Comparison of ENCODE assay signal across 12 cellular contexts in genomic region chr2:134287323-134287722, GRCh38. TPM values are rescaled to one million over a fixed set of nuclear protein-coding genes. Genes with fewer than 3 reads are reported as not detected.
DNase-seq lines count a peak whose midpoint lies in the region; ATAC-seq and TF ChIP-seq lines count a peak whose summit lies in the region.
"Had no signal": no experiment of that assay in that cellular context is flagged by ENCODE, and none has a peak within 500 bp of the region (broad histone marks: within the 10 kb centered on the region; RNA-seq: fewer than 3 reads in every experiment).

No MANE protein-coding gene starts in this region.

- H3K27ac Mint-ChIP-seq in activated naive CD4-positive, alpha-beta T cell treated with anti-CD3 and anti-CD28 coated beads for 36 hours = no peak overlapping the region

- peaks cover 23% of the 10 kb centered on the region for H3K4me1 Mint-ChIP-seq in activated naive CD4-positive, alpha-beta T cell treated with anti-CD3 and anti-CD28 coated beads for 36 hours (ENCODE audit: low read depth)

- DNase-seq in GM20000 (ENCODE audit: low spot score) (peak; percentile 31), activated gamma-delta T cell (lab: John Stamatoyannopoulos, UW) (no peak), NCI-H226 (no peak), HT-29 (ENCODE audit: low spot score) (no peak), glomerular visceral epithelial cell (ENCODE audit: extremely low spot score) (no peak)
- DNase-seq in activated naive CD4-positive, alpha-beta T cell treated with anti-CD3 and anti-CD28 coated beads for 36 hours = peak; percentile 50
- DNase-seq: hypothalamus, IMR-90, PC-9 had no signal

- H3K9me3 Mint-ChIP-seq in activated naive CD4-positive, alpha-beta T cell treated with anti-CD3 and anti-CD28 coated beads for 36 hours = no peaks in the 10 kb centered on the region
- H3K9me3 Mint-ChIP-seq: neural crest cell had no signal

- no peak for TF ChIP-seq CTCF in GM20000 (IDR thresholded peaks at IDR 0.05; ENCODE audit: extremely low read depth, missing control alignments)

- intact Hi-C loops in activated naive CD4-positive, alpha-beta T cell treated with anti-CD3 and anti-CD28 coated beads for 36 hours (cut with micrococcal nuclease) = loop anchor here (10.0 kb wide), 2 partner anchors 387 to 1767 kb away; no protein-coding TSS in a partner anchor

- peak; percentile 15 for TF ChIP-seq POLR2A in GM18505 (IDR thresholded peaks at IDR 0.05; ENCODE audit: borderline replicate concordance, extremely low read depth, insufficient read depth, insufficient read length)

- CTCF ChIA-PET in activated naive CD4-positive, alpha-beta T cell treated with anti-CD3 and anti-CD28 coated beads for 36 hours (lab: Charles Lee) = no interaction called here

- no peaks in the 10 kb centered on the region for H3K27me3 Mint-ChIP-seq in activated naive CD4-positive, alpha-beta T cell treated with anti-CD3 and anti-CD28 coated beads for 36 hours (ENCODE audit: low read depth)

- H3K36me3 Mint-ChIP-seq in activated naive CD4-positive, alpha-beta T cell treated with anti-CD3 and anti-CD28 coated beads for 36 hours (ENCODE audit: low read depth) = peaks cover 5% of the 10 kb centered on the region

- no peak overlapping the region for H3K4me3 Mint-ChIP-seq in activated naive CD4-positive, alpha-beta T cell treated with anti-CD3 and anti-CD28 coated beads for 36 hours
- H3K4me3 Mint-ChIP-seq: neural crest cell had no signal

- ATAC-seq in GM18505 (IDR thresholded peaks at IDR 0.05; ENCODE audit: unreplicated experiment) = peak; percentile 43
- ATAC-seq in HG03108 (IDR thresholded peaks at IDR 0.05; ENCODE audit: unreplicated experiment) = peak; percentile 32

RNA-seq across cellular contexts. Expression of gene MGAT5, which starts 33.5 kb away (rescaled TPM):
- total RNA-seq in activated naive CD4-positive, alpha-beta T cell treated with anti-CD3 and anti-CD28 coated beads for 36 hours = 10 to 100 TPM; 11.6 to 13.0 TPM
- total RNA-seq in HT-29 (2014; rRNA removed; shearing (Covaris generic)) = 46.9 and 55.9 TPM in 2 replicates

Comparison
In these comparisons a context has a peak if more than half of its experiments do, and no peak if none do; other contexts are left out.
1. DNase-seq: peak in GM20000 (single experiment) and activated naive CD4-positive, alpha-beta T cell treated with anti-CD3 and anti-CD28 coated beads for 36 hours (single experiment); none in activated gamma-delta T cell (single experiment), NCI-H226 (single experiment), HT-29 (single experiment) and glomerular visceral epithelial cell (single experiment).